ENCODE assay signal across 15 cellular contexts in genomic region chr4:10526431-10527222, GRCh38.
DNase-seq lines count a peak whose midpoint lies in the region; ATAC-seq, FAIRE-seq and TF ChIP-seq lines count a peak whose summit lies in the region.
"Had no signal": no experiment of that assay in that cellular context is flagged by ENCODE, and none has a peak within 500 bp of the region (broad histone marks: within the 10 kb centered on the region; RNA-seq: fewer than 3 reads in every experiment).

No MANE protein-coding gene starts in this region.

- H2AFZ ChIP-seq in keratinocyte (ENCODE audit: control insufficient read depth, low read length) = peak overlapping the region; percentile 55
- H2AFZ ChIP-seq: GM23248 had no signal

- H3K4me1 ChIP-seq in keratinocyte (ENCODE audit: control insufficient read depth, extremely low read depth, insufficient read depth, low read length) = peaks cover 34% of the 10 kb centered on the region
- H3K4me1 ChIP-seq: pancreas had no signal

- DNase-seq in GM12865 (ENCODE audit: low read depth) (peak; percentile 7), LoVo (ENCODE audit: low spot score) (peak; percentile 9), WERI-Rb-1 (no peak), keratinocyte (ENCODE audit: low read depth, low spot score) (peak; percentile 96), NCI-H1092 (lab: John Stamatoyannopoulos, UW) (no peak), GF-D8 (lab: John Stamatoyannopoulos, UW) (no peak), left cardiac atrium (no peak)
- DNase-seq: activated naive CD4-positive, alpha-beta T cell treated with anti-CD3 and anti-CD28 coated beads, Interleukin-2, amount 10 ng/mL, durations not matched to agents 7 days and 5 days; GM23248; MV-4-11; pancreas; stimulated activated CD4-positive, alpha-beta T cell treated with anti-CD3 and anti-CD28 coated beads, Interleukin-4, amount 100 ng/mL, for 4 hours had no signal

- H3K9me1 ChIP-seq in keratinocyte (ENCODE audit: control insufficient read depth, extremely low read depth, insufficient read depth, low read length) = no peaks in the 10 kb centered on the region

- peak; percentile 90 for FAIRE-seq in keratinocyte (lab: Jason Lieb, UNC)
- FAIRE-seq: GM18507, pancreas had no signal

- dilution Hi-C loops in keratinocyte (cut with MboI; ENCODE audit: extremely low pct_ligation_motif_present, low sequenced_read_pairs) = no loop called here

- ATAC-seq in GM19455 (IDR thresholded peaks at IDR 0.05; ENCODE audit: unreplicated experiment) (no peak), left cardiac atrium (no peak)
- ATAC-seq: pancreas had no signal

- no peaks in the 10 kb centered on the region for H3K27me3 ChIP-seq in WERI-Rb-1 (ENCODE audit: insufficient read depth, low read depth, severe bottlenecking)
- no peaks in the 10 kb centered on the region for H3K27me3 ChIP-seq in keratinocyte (ENCODE audit: control insufficient read depth, extremely low read depth, insufficient read depth, low read length)
- H3K27me3 ChIP-seq: pancreas, Peyer's patch had no signal

- no peak overlapping the region for H3K4me3 ChIP-seq in GM12865 (ENCODE audit: low read depth, low read length)
- no peak overlapping the region for H3K4me3 ChIP-seq in WERI-Rb-1 (ENCODE audit: low read depth, low read length)
- no peak overlapping the region for H3K4me3 ChIP-seq in keratinocyte (ENCODE audit: control insufficient read depth in 2 of 3, extremely low read depth in 1 of 3, insufficient read depth in 2 of 3, low read depth in 1 of 3, low read length in 3 of 3)
- H3K4me3 ChIP-seq: GM23248, pancreas, Peyer's patch had no signal

- peak overlapping the region; percentile 1 for H3K9ac ChIP-seq in keratinocyte (ENCODE audit: control insufficient read depth, extremely low read depth, insufficient read depth, low read length)
- H3K9ac ChIP-seq: GM23248 had no signal

- intact Hi-C loops in left cardiac atrium (cut with DNase I) = no loop called here

- H4K20me1 ChIP-seq in keratinocyte (ENCODE audit: control insufficient read depth, extremely low read depth, insufficient read depth, low read length) = no peaks in the 10 kb centered on the region

- no peaks in the 10 kb centered on the region for H3K36me3 ChIP-seq in WERI-Rb-1
- no peaks in the 10 kb centered on the region for H3K36me3 ChIP-seq in keratinocyte (ENCODE audit: control insufficient read depth in 2 of 2, extremely low read depth in 1 of 2, insufficient read depth in 2 of 2, low read length in 2 of 2)
- H3K36me3 ChIP-seq: pancreas, Peyer's patch had no signal

- TF ChIP-seq CTCF in GM12865 (IDR thresholded peaks at IDR 0.05; ENCODE audit: insufficient read depth, low read depth, low read length, missing control alignments) (peak; percentile 3), WERI-Rb-1 (IDR thresholded peaks at IDR 0.05; ENCODE audit: low read depth, low read length) (peak; percentile 31; the same call in 1 of the 2 replicates), keratinocyte (optimal IDR thresholded peaks at IDR 0.05 in 1 of 3, IDR thresholded peaks at IDR 0.05 in 1 of 3, conservative IDR thresholded peaks at IDR 0.05 in 1 of 3; ENCODE audit: extremely low read depth in 1 of 3, insufficient read depth in 2 of 3, low read length in 3 of 3) (no peak)

- H3K9me3 ChIP-seq in WERI-Rb-1 (ENCODE audit: severe bottlenecking) (no peaks in the 10 kb centered on the region), keratinocyte (ENCODE audit: control insufficient read depth, low read depth, low read length) (no peaks in the 10 kb centered on the region)
- H3K9me3 ChIP-seq: pancreas, Peyer's patch had no signal

- H3K27ac ChIP-seq in WERI-Rb-1 = no peak overlapping the region
- peak overlapping the region; percentile 63 for H3K27ac ChIP-seq in keratinocyte (ENCODE audit: control insufficient read depth, insufficient read depth, low read length)
- H3K27ac ChIP-seq: GM23248, pancreas had no signal

- H3K4me2 ChIP-seq in keratinocyte (ENCODE audit: control insufficient read depth, extremely low read depth, insufficient read depth, low read depth, low read length) = peak overlapping the region; percentile 63

- no peaks in the 10 kb centered on the region for H3K79me2 ChIP-seq in keratinocyte (ENCODE audit: control insufficient read depth, insufficient read depth, low read length)

Comparison
In these comparisons a context has a peak if more than half of its experiments do, and no peak if none do; other contexts are left out.
1. DNase-seq: peak in GM12865 (single experiment), LoVo (single experiment) and keratinocyte (single experiment); none in WERI-Rb-1 (single experiment), NCI-H1092 (single experiment), GF-D8 (single experiment) and left cardiac atrium (single experiment).
2. CTCF ChIP-seq: peak in GM12865 (single experiment) and WERI-Rb-1 (single experiment); none in keratinocyte (0 of 3).